ENCODE assay signal across 26 cellular contexts in genomic region chr1:193472430-193472829, GRCh38.
"Had no signal": no experiment of that assay in that cellular context is flagged by ENCODE, and none has a peak within 500 bp of the region (broad histone marks: within the 10 kb centered on the region; RNA-seq: fewer than 3 reads in every experiment).

No MANE protein-coding gene starts in this region.

- H3K27me3 Mint-ChIP-seq: activated CD4-positive, alpha-beta T cell treated with anti-CD3 and anti-CD28 coated beads, Interleukin-2, amount 10 ng/mL, durations not matched to agents 24 days and 14 days; activated naive CD8-positive, alpha-beta T cell; brain; central memory CD8-positive, alpha-beta T cell had no signal

- H3K4me3 Mint-ChIP-seq: activated CD4-positive, alpha-beta T cell treated with anti-CD3 and anti-CD28 coated beads, Interleukin-2, amount 10 ng/mL, durations not matched to agents 24 days and 14 days; activated naive CD8-positive, alpha-beta T cell; brain; central memory CD8-positive, alpha-beta T cell; T-helper 1 cell treated with Interleukin-12 subunit alpha and Interleukin-12 subunit beta and Interleukin-4 antibody, amounts not matched to agents 30 μg/mL and 1 μg/mL, for 36 hours; WTC11 had no signal

- H3K9me3 Mint-ChIP-seq: brain had no signal

- H3K36me3 Mint-ChIP-seq: brain, WTC11 had no signal

- H3K27ac Mint-ChIP-seq: activated CD4-positive, alpha-beta T cell treated with anti-CD3 and anti-CD28 coated beads, Interleukin-2, amount 10 ng/mL, durations not matched to agents 24 days and 14 days; activated naive CD8-positive, alpha-beta T cell; activated T-helper 2 cell treated with anti-CD3 and anti-CD28 coated beads, Interferon-gamma antibody, Interleukin-2, Interleukin-4, amounts not matched to agents 10 μg/mL and 5 μg/mL and 100 μg/mL, durations not matched to agents 14 hours and 24 hours and 36 hours; brain; T-helper 1 cell treated with Interleukin-12 subunit alpha and Interleukin-12 subunit beta and Interleukin-4 antibody, amounts not matched to agents 30 μg/mL and 1 μg/mL, for 36 hours; WTC11 had no signal

- H3K4me1 Mint-ChIP-seq: brain had no signal

- ATAC-seq: K562, SK-N-SH treated with all-trans-retinoic acid at 6 μM for 48 hours, WTC11 had no signal

- DNase-seq: activated CD4-positive, alpha-beta T cell treated with anti-CD3 and anti-CD28 coated beads, Interleukin-2, amount 10 ng/mL, durations not matched to agents 24 days and 14 days; activated CD4-positive, alpha-beta T cell treated with anti-CD3 and anti-CD28 coated beads, Interleukin-2, amount 50 U/mL, for 48 hours; activated CD4-positive, CD25-positive, alpha-beta regulatory T cell treated with anti-CD3 and anti-CD28 coated beads, Interleukin-2, amount 50 U/mL, for 72 hours; activated gamma-delta T cell treated with Interleukin-2 at 50 U/mL for 16 hours; activated T-cell treated with anti-CD3 and anti-CD28 coated beads for 4 hours; activated T-cell treated with anti-CD3 and anti-CD28 coated beads, Interleukin-2, amount 50 U/mL, for 48 hours; amygdala; Karpas-422; MM.1S; NCI-H1105 treated with DMSO at 0.1 percent for 48 hours; NCI-H1436 treated with DMSO at 0.1 percent for 48 hours; NCI-H187; NCI-H2081; NCI-H510A treated with DMSO at 0.1 percent for 48 hours; NCI-H69; NK-92 treated with Interleukin-12 subunit alpha and Interleukin-12 subunit beta, amount 100 ng/mL, for 24 hours; SHP77; SW 1271 had no signal
